Comparison of ENCODE assay signal across 11 cellular contexts in genomic region chr2:65357095-65357958, GRCh38.
A peak's percentile ranks its signal among the peaks of the same experiment; 100 is the strongest.
DNase-seq lines count a peak whose midpoint lies in the region; ATAC-seq, FAIRE-seq and TF ChIP-seq lines count a peak whose summit lies in the region.
"Had no signal": no experiment of that assay in that cellular context is flagged by ENCODE, and none has a peak within 500 bp of the region (broad histone marks: within the 10 kb centered on the region; RNA-seq: fewer than 3 reads in every experiment).

No MANE protein-coding gene starts in this region.

- peaks cover 38% of the 10 kb centered on the region for H3K4me1 Mint-ChIP-seq in activated CD8-positive, alpha-beta T cell treated with anti-CD3 and anti-CD28 coated beads for 36 hours (ENCODE audit: low read depth)
- H3K4me1 Mint-ChIP-seq: activated B cell treated with CpG ODN at 0.5 μM for 24 hours had no signal

- FAIRE-seq in GM12891 (lab: Jason Lieb, UNC): peak; percentile 41
- FAIRE-seq: endometrium had no signal

- CTCF ChIA-PET in activated CD8-positive, alpha-beta T cell treated with anti-CD3 and anti-CD28 coated beads for 36 hours (lab: Charles Lee): interaction anchor here (0.8 to 3.2 kb wide), 3 partner anchors 26 to 37 kb away, joined by 3 to 11 read pairs (median 5); no protein-coding TSS in a partner anchor

- intact Hi-C loops in activated CD8-positive, alpha-beta T cell treated with anti-CD3 and anti-CD28 coated beads for 36 hours (cut with micrococcal nuclease): no loop called here

- ATAC-seq in GM19372 (IDR thresholded peaks at IDR 0.05; ENCODE audit: low read depth, unreplicated experiment) (peak; percentile 39), HG03060 (IDR thresholded peaks at IDR 0.05; ENCODE audit: low read depth, unreplicated experiment) (peak; percentile 29)
- peak; percentile 71 for ATAC-seq in activated CD8-positive, alpha-beta T cell treated with anti-CD3 and anti-CD28 coated beads for 36 hours

- peak overlapping the region; percentile 36 for H3K27ac Mint-ChIP-seq in activated CD8-positive, alpha-beta T cell treated with anti-CD3 and anti-CD28 coated beads for 36 hours
- H3K27ac Mint-ChIP-seq: activated B cell treated with CpG ODN at 0.5 μM for 24 hours had no signal

- POLR2A ChIA-PET in activated CD8-positive, alpha-beta T cell treated with anti-CD3 and anti-CD28 coated beads for 36 hours (lab: Charles Lee): interaction anchor here (1.0 to 1.7 kb wide), 4 partner anchors 10 to 295 kb away, joined by 3 to 6 read pairs (median 4); no protein-coding TSS in a partner anchor

- peaks cover 6% of the 10 kb centered on the region for H3K27me3 Mint-ChIP-seq in activated CD8-positive, alpha-beta T cell treated with anti-CD3 and anti-CD28 coated beads for 36 hours

- no peak for DNase-seq in GM12891 (ENCODE audit: insufficient read length, low spot score)
- peak; percentile 39 for DNase-seq in activated CD8-positive, alpha-beta T cell treated with anti-CD3 and anti-CD28 coated beads for 36 hours
- no peak for DNase-seq in cortex of kidney (lab: John Stamatoyannopoulos, UW)
- no peak for DNase-seq in globus pallidus (ENCODE audit: low spot score)
- no peak for DNase-seq in C1 segment of cervical spinal cord (lab: John Stamatoyannopoulos, UW)
- no peak for DNase-seq in amniotic stem cell (lab: John Stamatoyannopoulos, UW)
- DNase-seq: activated B cell treated with CpG ODN at 0.5 μM for 24 hours, Karpas-422 had no signal

- H3K4me3 Mint-ChIP-seq in activated CD8-positive, alpha-beta T cell treated with anti-CD3 and anti-CD28 coated beads for 36 hours: no peak overlapping the region
- H3K4me3 Mint-ChIP-seq: activated B cell treated with CpG ODN at 0.5 μM for 24 hours had no signal

- H3K36me3 Mint-ChIP-seq in activated CD8-positive, alpha-beta T cell treated with anti-CD3 and anti-CD28 coated beads for 36 hours (ENCODE audit: low read depth): no peaks in the 10 kb centered on the region

- H3K9me3 Mint-ChIP-seq in activated CD8-positive, alpha-beta T cell treated with anti-CD3 and anti-CD28 coated beads for 36 hours: no peaks in the 10 kb centered on the region
- H3K9me3 Mint-ChIP-seq: activated B cell treated with CpG ODN at 0.5 μM for 24 hours had no signal

- TF ChIP-seq POLR2A in GM12891 (IDR thresholded peaks at IDR 0.05; ENCODE audit: low read depth, low read length): no peak

- TF ChIP-seq CTCF in activated CD8-positive, alpha-beta T cell treated with anti-CD3 and anti-CD28 coated beads for 36 hours (IDR thresholded peaks at IDR 0.05): no peak

TF ChIP-seq in GM12891, 5 proteins besides CTCF, POLR2A, EP300 and RAD21:
- no peak for TF ChIP-seq POU2F2 (IDR thresholded peaks at IDR 0.05; ENCODE audit: low read depth, low read length)
- TF ChIP-seq PAX5 (IDR thresholded peaks at IDR 0.05; ENCODE audit: insufficient read depth, low read length, severe bottlenecking): no peak
- peak; percentile 64; the same call in 1 of the 2 replicates for TF ChIP-seq SPI1 (IDR thresholded peaks at IDR 0.05; ENCODE audit: low read depth, low read length)
